In genomic region chr5:180806351-180807011, GRCh38 we compare ENCODE assay signal across 8 cellular contexts. TPM values are rescaled to one million over a fixed set of nuclear protein-coding genes. Genes with fewer than 3 reads are reported as not detected.
DNase-seq lines count a peak whose midpoint lies in the region; ATAC-seq and TF ChIP-seq lines count a peak whose summit lies in the region.

No MANE protein-coding gene starts in this region.

- no peaks in the 10 kb centered on the region for H3K9me3 Mint-ChIP-seq in activated CD4-positive, alpha-beta T cell treated with anti-CD3 and anti-CD28 coated beads for 36 hours (ENCODE audit: low read depth)
- H3K9me3 Mint-ChIP-seq in activated T-helper 17 cell treated with anti-CD3 and anti-CD28 coated beads, Interleukin-2, amount 50 U/mL, for 72 hours = no peaks in the 10 kb centered on the region

- H3K4me3 Mint-ChIP-seq in activated CD4-positive, alpha-beta T cell treated with anti-CD3 and anti-CD28 coated beads for 36 hours = peak overlapping the region; percentile 91
- H3K4me3 Mint-ChIP-seq in activated T-helper 17 cell treated with anti-CD3 and anti-CD28 coated beads, Interleukin-2, amount 50 U/mL, for 72 hours = peak overlapping the region; percentile 99

- peaks cover 55% of the 10 kb centered on the region for H3K4me1 Mint-ChIP-seq in activated CD4-positive, alpha-beta T cell treated with anti-CD3 and anti-CD28 coated beads for 36 hours
- H3K4me1 Mint-ChIP-seq in activated T-helper 17 cell treated with anti-CD3 and anti-CD28 coated beads, Interleukin-2, amount 50 U/mL, for 72 hours = peaks cover 32% of the 10 kb centered on the region

- peak overlapping the region; percentile 97 for H3K27ac Mint-ChIP-seq in activated CD4-positive, alpha-beta T cell treated with anti-CD3 and anti-CD28 coated beads for 36 hours
- H3K27ac Mint-ChIP-seq in activated T-helper 17 cell treated with anti-CD3 and anti-CD28 coated beads, Interleukin-2, amount 50 U/mL, for 72 hours = peak overlapping the region; percentile 72

- no peak for DNase-seq in activated CD4-positive, alpha-beta T cell treated with anti-CD3 and anti-CD28 coated beads for 36 hours
- no peak for DNase-seq in activated CD4-positive, alpha-beta T cell treated with anti-CD3 and anti-CD28 coated beads for 4 hours
- DNase-seq in thoracic aorta (ENCODE audit: low spot score) (no peak), germinal center (ENCODE audit: low spot score) (no peak), cerebellar nuclear complex (lab: John Stamatoyannopoulos, UW) (no peak)

- ATAC-seq in activated CD4-positive, alpha-beta T cell treated with anti-CD3 and anti-CD28 coated beads for 36 hours = no peak
- ATAC-seq in activated T-helper 17 cell treated with anti-CD3 and anti-CD28 coated beads, Interleukin-2, amount 50 U/mL, for 72 hours (replicated peaks) = no peak
- ATAC-seq in thoracic aorta (ENCODE audit: insufficient number of reproducible peaks, low FRiP score, low read depth) = no peak
- ATAC-seq in HG03097 (IDR thresholded peaks at IDR 0.05; ENCODE audit: low FRiP score, unreplicated experiment) = no peak

- no peak for TF ChIP-seq CTCF in thoracic aorta (IDR thresholded peaks at IDR 0.05)

- CTCF ChIA-PET in activated CD4-positive, alpha-beta T cell treated with anti-CD3 and anti-CD28 coated beads for 36 hours (lab: Charles Lee) = interaction anchor here (0.6 to 1.2 kb wide), 5 partner anchors 10 to 334 kb away, joined by 3 to 4 read pairs (median 3); no protein-coding TSS in a partner anchor

- H3K9me3 ChIP-seq in thoracic aorta = no peaks in the 10 kb centered on the region

- no peaks in the 10 kb centered on the region for H3K27me3 ChIP-seq in layer of hippocampus (ENCODE audit: control insufficient read depth, insufficient read depth, low read length)
- no peaks in the 10 kb centered on the region for H3K27me3 ChIP-seq in thoracic aorta (replicated peaks; ENCODE audit: insufficient read depth)

- peak overlapping the region; percentile 91 for H3K4me3 ChIP-seq in thoracic aorta

- peaks cover 58% of the 10 kb centered on the region for H3K36me3 Mint-ChIP-seq in activated CD4-positive, alpha-beta T cell treated with anti-CD3 and anti-CD28 coated beads for 36 hours (ENCODE audit: low read depth)
- peaks cover 84% of the 10 kb centered on the region for H3K36me3 Mint-ChIP-seq in activated T-helper 17 cell treated with anti-CD3 and anti-CD28 coated beads, Interleukin-2, amount 50 U/mL, for 72 hours (ENCODE audit: low read depth)

- intact Hi-C loops in activated CD4-positive, alpha-beta T cell treated with anti-CD3 and anti-CD28 coated beads for 36 hours (cut with DNase I, micrococcal nuclease) = no loop called here

- H3K36me3 ChIP-seq in thoracic aorta = no peaks in the 10 kb centered on the region

- H3K27ac ChIP-seq in layer of hippocampus (ENCODE audit: low read depth, low read length) (peak overlapping the region; percentile 72), thoracic aorta (peak overlapping the region; percentile 29 to 91)

- no peaks in the 10 kb centered on the region for H3K27me3 Mint-ChIP-seq in activated CD4-positive, alpha-beta T cell treated with anti-CD3 and anti-CD28 coated beads for 36 hours
- no peaks in the 10 kb centered on the region for H3K27me3 Mint-ChIP-seq in activated T-helper 17 cell treated with anti-CD3 and anti-CD28 coated beads, Interleukin-2, amount 50 U/mL, for 72 hours

- peaks cover 49 to 74% of the 10 kb centered on the region in 2 donors for H3K4me1 ChIP-seq in thoracic aorta (ENCODE audit: control insufficient read depth in 1 of 2, low read depth in 2 of 2)

- POLR2A ChIA-PET in activated CD4-positive, alpha-beta T cell treated with anti-CD3 and anti-CD28 coated beads for 36 hours (lab: Charles Lee) = no interaction called here

RNA-seq across cellular contexts. Expression of gene MGAT1, which starts 3.9 kb away (rescaled TPM):
- total RNA-seq in activated CD4-positive, alpha-beta T cell treated with anti-CD3 and anti-CD28 coated beads for 36 hours = 100 to 1,000 TPM in 1 of 2 experiments, 10 to 100 TPM in 1; 93.2 to 125 TPM
- 100 to 1,000 TPM; 170 to 308 TPM for total RNA-seq in activated T-helper 17 cell treated with anti-CD3 and anti-CD28 coated beads, Interleukin-2, amount 50 U/mL, for 72 hours
- total RNA-seq in thoracic aorta = 100 to 1,000 TPM; 226 to 244 TPM

RNA-seq across cellular contexts. Expression of gene ZFP62, which starts 54.6 kb away (rescaled TPM):
- total RNA-seq in activated CD4-positive, alpha-beta T cell treated with anti-CD3 and anti-CD28 coated beads for 36 hours = 10 to 100 TPM; 30.3 to 31.8 TPM
- total RNA-seq in activated T-helper 17 cell treated with anti-CD3 and anti-CD28 coated beads, Interleukin-2, amount 50 U/mL, for 72 hours = 10 to 100 TPM; 16.6 to 20.8 TPM
- 10 to 100 TPM; 12.2 to 19.0 TPM for total RNA-seq in thoracic aorta
